Comparison of ENCODE assay signal across 8 cellular contexts in genomic region chr6:36028887-36029324, GRCh38. TPM values are rescaled to one million over a fixed set of nuclear protein-coding genes. Genes with fewer than 3 reads are reported as not detected.
DNase-seq lines count a peak whose midpoint lies in the region; TF ChIP-seq lines count a peak whose summit lies in the region.

No MANE protein-coding gene starts in this region.

- H3K79me2 ChIP-seq in ACC112 (ENCODE audit: control insufficient read depth, insufficient read depth, low read length, unreplicated experiment) (peaks cover 60% of the 10 kb centered on the region), OCI-LY1 (ENCODE audit: insufficient read depth, low read length) (peaks cover 60% of the 10 kb centered on the region)

- in situ Hi-C loops in GM13977 (cut with MboI; ENCODE audit: low pct_unique_long_range_greater_than_20kb, low sequenced_read_pairs, unreplicated experiment), result no loop called here

- DNase-seq in H7 (peak; percentile 42), activated T-cell treated with anti-CD3 and anti-CD28 coated beads for 24 hours (ENCODE audit: low read depth) (peak; percentile 70), erythroblast (lab: John Stamatoyannopoulos, UW) (peak; percentile 90 to 91), GM13977 (ENCODE audit: low spot score) (no peak)
- peak; percentile 52 to 66 for DNase-seq in stimulated activated CD8-positive, alpha-beta memory T cell treated with anti-CD3 and anti-CD28 coated beads, Interleukin-2, amount 100 ng/mL, for 1 hour (ENCODE audit: low read depth in 2 of 2)

- H3K4me2 ChIP-seq in OCI-LY1 (ENCODE audit: low read length), result peak overlapping the region; percentile 82

- H3K36me3 ChIP-seq in ACC112 (ENCODE audit: insufficient read depth, low read length) (no peaks in the 10 kb centered on the region), H7 (replicated peaks; ENCODE audit: control insufficient read depth, insufficient read depth, low read length) (no peaks in the 10 kb centered on the region), OCI-LY1 (ENCODE audit: insufficient read depth, low read length) (no peaks in the 10 kb centered on the region), mucosa of rectum (ENCODE audit: control insufficient read depth in 2 of 2, insufficient read depth in 2 of 2, low read length in 2 of 2) (peaks cover 0 to 3% of the 10 kb centered on the region in 2 donors)

- H3K9ac ChIP-seq in OCI-LY1 (ENCODE audit: low read length) (peak overlapping the region; percentile 91), mucosa of rectum (ENCODE audit: low read depth in 1 of 2, low read length in 2 of 2) (peak overlapping the region; percentile 83 to 98)

- no peaks in the 10 kb centered on the region for H3K9me2 ChIP-seq in OCI-LY1 (ENCODE audit: low read depth, low read length)

- H3K9me3 ChIP-seq in OCI-LY1 (ENCODE audit: low read length) (no peaks in the 10 kb centered on the region), mucosa of rectum (ENCODE audit: control insufficient read depth in 2 of 2, low read length in 2 of 2) (no peaks in the 10 kb centered on the region)

- no peaks in the 10 kb centered on the region for H3F3A ChIP-seq in OCI-LY1 (ENCODE audit: insufficient read depth, low read length)

- H4K20me1 ChIP-seq in OCI-LY1 (ENCODE audit: insufficient read depth, low read length), result no peaks in the 10 kb centered on the region

- peak overlapping the region; percentile 85 for H3K27ac ChIP-seq in ACC112 (ENCODE audit: low read depth, low read length)
- peak overlapping the region; percentile 68 for H3K27ac ChIP-seq in OCI-LY1 (ENCODE audit: low read depth, low read length, poor library complexity, severe bottlenecking)
- H3K27ac ChIP-seq in mucosa of rectum (ENCODE audit: low read depth in 2 of 2, low read length in 2 of 2), result peak overlapping the region; percentile 91 to 96

- peak; percentile 54 for TF ChIP-seq POLR2A in erythroblast (IDR thresholded peaks at IDR 0.05; ENCODE audit: low read length)

- TF ChIP-seq CTCF in OCI-LY1 (IDR thresholded peaks at IDR 0.05; ENCODE audit: low read length), result no peak
- no peak for TF ChIP-seq CTCF in GM13977 (IDR thresholded peaks at IDR 0.05; ENCODE audit: extremely low read depth, insufficient read depth, missing control alignments)

- H3K27me3 ChIP-seq in ACC112 (ENCODE audit: insufficient read depth, low read length) (no peaks in the 10 kb centered on the region), H7 (ENCODE audit: control insufficient read depth, insufficient read depth, low read length) (peaks cover 6% of the 10 kb centered on the region), OCI-LY1 (ENCODE audit: insufficient read depth, low read length) (no peaks in the 10 kb centered on the region; the same call in 1 of the 2 replicates), mucosa of rectum (ENCODE audit: control insufficient read depth in 2 of 2, insufficient read depth in 2 of 2, low read length in 2 of 2) (peaks cover 0 to 6% of the 10 kb centered on the region in 2 donors)

- H3K4me1 ChIP-seq in ACC112 (ENCODE audit: control insufficient read depth, insufficient read depth, low read length, unreplicated experiment), result peaks cover 34% of the 10 kb centered on the region
- peaks cover 49% of the 10 kb centered on the region for H3K4me1 ChIP-seq in OCI-LY1 (ENCODE audit: insufficient read depth, low read length, severe bottlenecking)
- peaks cover 11% of the 10 kb centered on the region in 2 donors for H3K4me1 ChIP-seq in mucosa of rectum (ENCODE audit: control insufficient read depth in 2 of 2, insufficient read depth in 2 of 2, low read length in 2 of 2)

- peak overlapping the region; percentile 82 for H2AFZ ChIP-seq in ACC112 (ENCODE audit: low read length, unreplicated experiment)
- H2AFZ ChIP-seq in OCI-LY1 (ENCODE audit: low read length), result no peak overlapping the region

- H3K4me3 ChIP-seq in ACC112 (ENCODE audit: low read depth, low read length) (peak overlapping the region; percentile 95), H7 (ENCODE audit: insufficient read depth, low read depth, low read length) (peak overlapping the region; percentile 93), OCI-LY1 (ENCODE audit: low read depth, low read length, poor library complexity, severe bottlenecking) (peak overlapping the region; percentile 96), mucosa of rectum (ENCODE audit: low read length in 2 of 2) (peak overlapping the region; percentile 93 to 97)

RNA-seq across cellular contexts. Expression of gene MAPK14, which starts 1.3 kb away (rescaled TPM):
- total RNA-seq in H7 (2014; rRNA removed; shearing (Covaris generic)), result 34.2 and 35.8 TPM in 2 replicates

RNA-seq across cellular contexts. Expression of gene SLC26A8, which starts 4.5 kb away (rescaled TPM):
- 0.03 TPM in 1 of 2 replicates, not detected in the other for total RNA-seq in H7 (2014; rRNA removed; shearing (Covaris generic))
